ENCODE assay signal across 8 cellular contexts in genomic region chr10:26780793-26781601, GRCh38.
DNase-seq lines count a peak whose midpoint lies in the region; ATAC-seq, FAIRE-seq and TF ChIP-seq lines count a peak whose summit lies in the region.

No MANE protein-coding gene starts in this region.

- intact Hi-C loops in GM12878 (cut with micrococcal nuclease; ENCODE audit: unreplicated experiment): no loop called here

- peak overlapping the region; percentile 58 for H3K27ac ChIP-seq in GM12878 (ENCODE audit: control insufficient read depth, insufficient read depth)

- no peaks in the 10 kb centered on the region for H3K9me3 Mint-ChIP-seq in mesothelial cell of epicardium

- FAIRE-seq in GM12878 (lab: Jason Lieb, UNC): no peak

- H3K79me2 ChIP-seq in GM12878 (ENCODE audit: control insufficient read depth, insufficient read depth, low read length): peaks cover 78% of the 10 kb centered on the region

- CTCF ChIA-PET in GM12878 (lab: Yijun Ruan, JAX): interaction anchor here (0.6 to 2.3 kb wide), 17 partner anchors 8 to 373 kb away, joined by 3 to 13 read pairs (median 4); partner anchors contain the start of genes ABI1 and YME1L1

- WGBS in GM12878 (ENCODE audit: insufficient coverage, insufficient replicate concordance, low lambda C conversion rate, missing lambda C conversion rate): 4% methylated on average over 4 of the region's 4 CpGs

- POLR2A ChIA-PET in GM12878 (lab: Charles Lee): interaction anchor here (0.6 to 2.7 kb wide), 13 partner anchors 9 to 84 kb away, joined by 3 to 14 read pairs (median 5); partner anchors contain the start of gene ABI1

- H3K4me2 ChIP-seq in GM12878 (ENCODE audit: control insufficient read depth, insufficient read depth): peak overlapping the region; percentile 53

- SMC1A ChIA-PET in GM12878 (lab: Charles Lee; ENCODE audit: uncharacterized antibody, unreplicated experiment): interaction anchor here (0.7 to 4.3 kb wide), 28 partner anchors 9 to 100 kb away, joined by 3 to 31 read pairs (median 6); no protein-coding TSS in a partner anchor

- no peaks in the 10 kb centered on the region for H3K27me3 Mint-ChIP-seq in mesothelial cell of epicardium (ENCODE audit: low read depth)

- peak overlapping the region; percentile 70 for H3K27ac Mint-ChIP-seq in mesothelial cell of epicardium

- no peaks in the 10 kb centered on the region for H4K20me1 ChIP-seq in GM12878 (ENCODE audit: control insufficient read depth, insufficient read depth)

- peaks cover 9% of the 10 kb centered on the region for H3K4me1 Mint-ChIP-seq in mesothelial cell of epicardium

- H3K9ac ChIP-seq in GM12878 (ENCODE audit: control insufficient read depth, insufficient read depth, low read length): no peak overlapping the region

- H3K4me3 Mint-ChIP-seq in mesothelial cell of epicardium: no peak overlapping the region

- no peaks in the 10 kb centered on the region; the same call in 2 of the 3 replicates for H3K9me3 ChIP-seq in GM12878 (replicated peaks; ENCODE audit: control insufficient read depth, insufficient read depth, low read length)

- peaks cover 0 to 6% of the 10 kb centered on the region in 2 experiments; a peak in 3 of 4 replicates for H3K36me3 ChIP-seq in GM12878 (ENCODE audit: control insufficient read depth in 2 of 2, insufficient read depth in 2 of 2, low read length in 1 of 2)

- TF ChIP-seq RAD21 in GM12878 (IDR thresholded peaks at IDR 0.05; ENCODE audit: insufficient read depth, low read depth, low read length): no peak

- peak overlapping the region; percentile 13; the same call in 1 of the 2 replicates for H3K4me3 ChIP-seq in GM12878

- ATAC-seq in GM21367 (IDR thresholded peaks at IDR 0.05; ENCODE audit: unreplicated experiment) (peak; percentile 66), GM12878 (peak; percentile 88), HG02840 (IDR thresholded peaks at IDR 0.05; ENCODE audit: low FRiP score, unreplicated experiment) (no peak)

- peaks cover 34% of the 10 kb centered on the region for H3K4me1 ChIP-seq in GM12878 (ENCODE audit: control insufficient read depth, insufficient read depth, low read length)

- no TSS peak for BruUV-seq in GM12878 (replicated peaks; lab: Mats Ljungman, UMichigan)

- in situ Hi-C loops in GM12878 (cut with MboI): no loop called here

- DNase-seq in Daoy (ENCODE audit: low read depth) (peak; percentile 83), HS-27A (ENCODE audit: low read depth) (peak; percentile 29), GM12878 (ENCODE audit: low read depth, low spot score) (peak; percentile 69), mesothelial cell of epicardium (ENCODE audit: low spot score in 2 of 2, unreplicated experiment in 2 of 2) (no peak), NCI-H1105 treated with DMSO at 0.1 percent for 48 hours (lab: John Stamatoyannopoulos, UW) (no peak), NCI-H2171 (lab: John Stamatoyannopoulos, UW) (no peak)

- TF ChIP-seq EP300 in GM12878 (IDR thresholded peaks at IDR 0.05; ENCODE audit: borderline replicate concordance in 1 of 2, control insufficient read depth in 1 of 2, low read depth in 2 of 2, low read length in 2 of 2): no peak

- no peak for TF ChIP-seq CTCF in GM12878 (IDR thresholded peaks at IDR 0.05 in 2 of 3, conservative IDR thresholded peaks at IDR 0.05 in 1 of 3; ENCODE audit: control insufficient read depth in 2 of 3, extremely low read depth in 1 of 3, insufficient read depth in 1 of 3, low read depth in 3 of 3, low read length in 3 of 3)
- no peak for TF ChIP-seq CTCF in mesothelial cell of epicardium (IDR thresholded peaks at IDR 0.05; ENCODE audit: unreplicated experiment)

- H2AFZ ChIP-seq in GM12878 (ENCODE audit: control insufficient read depth, low read depth, low read length): no peak overlapping the region

- no peaks in the 10 kb centered on the region for H3K27me3 ChIP-seq in GM12878 (replicated peaks in 1 of 2; ENCODE audit: control insufficient read depth in 2 of 2, insufficient read depth in 2 of 2, low read length in 1 of 2)

- RAD21 ChIA-PET in GM12878 (lab: Charles Lee; ENCODE audit: unreplicated experiment): interaction anchor here (0.6 to 2.4 kb wide), 15 partner anchors 7 to 100 kb away, joined by 3 to 17 read pairs (median 4); no protein-coding TSS in a partner anchor

- H3K36me3 Mint-ChIP-seq in mesothelial cell of epicardium: no peaks in the 10 kb centered on the region

- TF ChIP-seq POLR2A in GM12878 (IDR thresholded peaks at IDR 0.05; ENCODE audit: low read depth, low read length): 0 out of 2 replicates have a peak, but pooled peaks have one; percentile 9

TF ChIP-seq in GM12878, 131 proteins besides CTCF, POLR2A, EP300 and RAD21 (continues in another document):
- no peak for TF ChIP-seq ZNF622 (IDR thresholded peaks at IDR 0.05)
- no peak for TF ChIP-seq RELA (IDR thresholded peaks at IDR 0.05; ENCODE audit: borderline replicate concordance, partially characterized antibody)
- TF ChIP-seq RUNX3 (IDR thresholded peaks at IDR 0.05; ENCODE audit: low read length): peak; percentile 54
- no peak for TF ChIP-seq SREBF2 (IDR thresholded peaks at IDR 0.05; ENCODE audit: low read length)
- no peak for TF ChIP-seq YBX1 (IDR thresholded peaks at IDR 0.05)
- no peak for TF ChIP-seq IRF4 (IDR thresholded peaks at IDR 0.05; ENCODE audit: low read depth, low read length)
- no peak for TF ChIP-seq PKNOX1 (IDR thresholded peaks at IDR 0.05)
- no peak for TF ChIP-seq GABPA (IDR thresholded peaks at IDR 0.05; ENCODE audit: low read depth)
- TF ChIP-seq ATF3 (IDR thresholded peaks at IDR 0.05; ENCODE audit: borderline replicate concordance, extremely low read depth, low read depth, low read length): no peak
- no peak for TF ChIP-seq ESRRA (IDR thresholded peaks at IDR 0.05; ENCODE audit: low read length)
- TF ChIP-seq IKZF2 (IDR thresholded peaks at IDR 0.05): peak; percentile 28 to 52; a peak in 3 of 4 replicates
- no peak for TF ChIP-seq MEF2B (IDR thresholded peaks at IDR 0.05; ENCODE audit: partially characterized antibody, poor library complexity, severe bottlenecking)
- TF ChIP-seq HDAC2 (IDR thresholded peaks at IDR 0.05): no peak
- no peak for TF ChIP-seq CHD4 (IDR thresholded peaks at IDR 0.05)
- no peak for TF ChIP-seq ZNF207 (IDR thresholded peaks at IDR 0.05; ENCODE audit: borderline replicate concordance)
- TF ChIP-seq SP1 (IDR thresholded peaks at IDR 0.05; ENCODE audit: low read depth, low read length): no peak
- no peak for TF ChIP-seq NR2C1 (IDR thresholded peaks at IDR 0.05)
- TF ChIP-seq ATF2 (IDR thresholded peaks at IDR 0.05; ENCODE audit: low read length): no peak
- TF ChIP-seq JUND (IDR thresholded peaks at IDR 0.05; ENCODE audit: low read depth, low read length): no peak
- TF ChIP-seq TARDBP (IDR thresholded peaks at IDR 0.05; ENCODE audit: borderline replicate concordance): no peak
- no peak for TF ChIP-seq BHLHE40 (IDR thresholded peaks at IDR 0.05; ENCODE audit: borderline replicate concordance in 1 of 2, low read depth in 2 of 2, low read length in 1 of 2)
- no peak for TF ChIP-seq HSF1 (IDR thresholded peaks at IDR 0.05; ENCODE audit: low read depth, low read length)
- no peak for TF ChIP-seq CHD2 (IDR thresholded peaks at IDR 0.05; ENCODE audit: borderline replicate concordance, low read depth, low read length)
- no peak for TF ChIP-seq BRCA1 (IDR thresholded peaks at IDR 0.05; ENCODE audit: low read depth, low read length)
- TF ChIP-seq SPI1 (IDR thresholded peaks at IDR 0.05; ENCODE audit: borderline replicate concordance, insufficient read depth, low read depth, low read length): peak; percentile 41; the same call in 1 of the 2 replicates
- TF ChIP-seq CBX5 (IDR thresholded peaks at IDR 0.05; ENCODE audit: low read depth): no peak

Comparison
In these comparisons a context has a peak if more than half of its experiments do, and no peak if none do; other contexts are left out.
1. DNase-seq: peak in Daoy (single experiment), HS-27A (single experiment) and GM12878 (single experiment); none in mesothelial cell of epicardium (0 of 2), NCI-H1105 treated with DMSO at 0.1 percent for 48 hours (single experiment) and NCI-H2171 (single experiment).